ENCODE assay signal across 10 cellular contexts in genomic region chr4:70713453-70714026, GRCh38. TPM values are rescaled to one million over a fixed set of nuclear protein-coding genes. Genes with fewer than 3 reads are reported as not detected.
DNase-seq lines count a peak whose midpoint lies in the region; ATAC-seq and TF ChIP-seq lines count a peak whose summit lies in the region.
"Had no signal": no experiment of that assay in that cellular context is flagged by ENCODE, and none has a peak within 500 bp of the region (broad histone marks: within the 10 kb centered on the region; RNA-seq: fewer than 3 reads in every experiment).

No MANE protein-coding gene starts in this region.

- no peak for TF ChIP-seq POLR2A in esophagus squamous epithelium (IDR thresholded peaks at IDR 0.05)

- no peaks in the 10 kb centered on the region for H4K20me1 ChIP-seq in PC-3 (ENCODE audit: low read length)

- H3K4me1 ChIP-seq in esophagus squamous epithelium (peaks cover 6 to 75% (median 10%) of the 10 kb centered on the region in 3 donors), PC-3 (ENCODE audit: insufficient read depth, low read length) (peaks cover 12% of the 10 kb centered on the region)

- DNase-seq in GM12864 (ENCODE audit: low read depth) (no peak), esophagus squamous epithelium (lab: John Stamatoyannopoulos, UW) (no peak), PC-3 (no peak), brain microvascular endothelial cell (no peak), NK-92 (lab: John Stamatoyannopoulos, UW; ENCODE audit: unreplicated experiment) (no peak)
- no peak for DNase-seq in central memory CD4-positive, alpha-beta T cell
- DNase-seq: MM.1S had no signal

- intact Hi-C loops in esophagus squamous epithelium (cut with DNase I) (no loop called here), PC-3 (cut with micrococcal nuclease) (no loop called here)

- H3K36me3 ChIP-seq in esophagus squamous epithelium, result no peaks in the 10 kb centered on the region
- no peaks in the 10 kb centered on the region for H3K36me3 ChIP-seq in PC-3 (ENCODE audit: low read depth, low read length)
- no peaks in the 10 kb centered on the region for H3K36me3 ChIP-seq in brain microvascular endothelial cell (replicated peaks)
- H3K36me3 ChIP-seq: prostate gland had no signal

- no peaks in the 10 kb centered on the region for H3F3A ChIP-seq in PC-3 (ENCODE audit: low read length, unreplicated experiment)

- H3K9me2 ChIP-seq in PC-3 (replicated peaks; ENCODE audit: low read length), result no peaks in the 10 kb centered on the region

- H3K4me3 ChIP-seq in GM12864 (ENCODE audit: low read depth, low read length) (peak overlapping the region; percentile 0; the same call in 1 of the 2 replicates), esophagus squamous epithelium (peak overlapping the region in 1 of 4 donors; percentile 21), PC-3 (ENCODE audit: low read length) (no peak overlapping the region), brain microvascular endothelial cell (ENCODE audit: low read depth, low read length) (no peak overlapping the region)
- H3K4me3 ChIP-seq: prostate gland had no signal

- H3K27me3 ChIP-seq in esophagus squamous epithelium (no peaks in the 10 kb centered on the region), PC-3 (ENCODE audit: low read length) (no peaks in the 10 kb centered on the region), brain microvascular endothelial cell (replicated peaks) (no peaks in the 10 kb centered on the region)

- TF ChIP-seq CTCF in GM12864 (IDR thresholded peaks at IDR 0.05; ENCODE audit: low read depth, low read length, missing control alignments), result no peak
- no peak for TF ChIP-seq CTCF in esophagus squamous epithelium (IDR thresholded peaks at IDR 0.05)
- TF ChIP-seq CTCF in PC-3 (conservative IDR thresholded peaks at IDR 0.05; ENCODE audit: low read depth, low read length), result no peak
- no peak for TF ChIP-seq CTCF in brain microvascular endothelial cell (IDR thresholded peaks at IDR 0.05; ENCODE audit: low read depth, low read length, missing control alignments)

- H3K27ac ChIP-seq in esophagus squamous epithelium (peak overlapping the region; percentile 37 to 78 (median 54)), PC-3 (ENCODE audit: low read length) (no peak overlapping the region), brain microvascular endothelial cell (no peak overlapping the region)

- peaks cover 81% of the 10 kb centered on the region for H3K79me2 ChIP-seq in PC-3 (ENCODE audit: low read length)

- BruUV-seq in PC-3 (replicated peaks; lab: Mats Ljungman, UMichigan), result no TSS peak

- no peak overlapping the region for H3K4me2 ChIP-seq in PC-3 (ENCODE audit: low read length)

- POLR2A ChIA-PET in PC-3 (lab: Charles Lee; ENCODE audit: unreplicated experiment), result no interaction called here

- H3K9ac ChIP-seq in PC-3 (ENCODE audit: low read length), result no peak overlapping the region

- no peak overlapping the region for H2AFZ ChIP-seq in PC-3 (ENCODE audit: low read length)

- no peaks in the 10 kb centered on the region for H3K9me3 ChIP-seq in esophagus squamous epithelium
- H3K9me3 ChIP-seq in PC-3 (ENCODE audit: low read length), result no peaks in the 10 kb centered on the region
- H3K9me3 ChIP-seq: prostate gland had no signal

- in situ Hi-C loops in brain microvascular endothelial cell (cut with HindIII; ENCODE audit: low pct_ligation_motif_present, low sequenced_read_pairs), result no loop called here

- CTCF ChIA-PET in PC-3 (lab: Charles Lee), result no interaction called here

- ATAC-seq in GM21529 (IDR thresholded peaks at IDR 0.05; ENCODE audit: unreplicated experiment) (peak; percentile 61), HG03565 (IDR thresholded peaks at IDR 0.05; ENCODE audit: unreplicated experiment) (peak; percentile 32), PC-3 (no peak)

- 30 to 34% methylated on average over 6 of the region's 6 CpGs for WGBS in esophagus squamous epithelium, 2 donors

RNA-seq across cellular contexts. Expression of gene RUFY3, which starts 8.2 kb away (rescaled TPM):
- total RNA-seq in esophagus squamous epithelium (10 to 100 TPM; 30.4 to 63.9 (median 42.4) TPM), PC-3 (2014; rRNA removed) (22.1 and 25.6 TPM in 2 replicates)

RNA-seq across cellular contexts. Expression of gene UTP3, which starts 25.2 kb away (rescaled TPM):
- total RNA-seq in esophagus squamous epithelium (10 to 100 TPM; 16.0 to 29.8 (median 24.4) TPM), PC-3 (2014; rRNA removed) (27.8 and 38.5 TPM in 2 replicates)

RNA-seq across cellular contexts. Expression of gene JCHAIN, which starts 47.2 kb away (rescaled TPM):
- total RNA-seq in esophagus squamous epithelium (100 to 1,000 TPM in 1 of 4 donors, 10 to 100 TPM in 1, 1 to 10 TPM in 1, not detected in 1; 2.0 to 138 (median 29.0) TPM), PC-3 (2014; rRNA removed) (not detected in 2 replicates)

Comparison
In these comparisons a context has a peak if more than half of its experiments do, and no peak if none do; other contexts are left out.
1. H3K27ac ChIP-seq: peak in esophagus squamous epithelium (4 of 4); none in PC-3 (single experiment) and brain microvascular endothelial cell (single experiment).